In genomic region chr14:23377873-23378563, GRCh38 we compare ENCODE assay signal across 18 cellular contexts. TPM values are rescaled to one million over a fixed set of nuclear protein-coding genes. Genes with fewer than 3 reads are reported as not detected.
A peak's percentile ranks its signal among the peaks of the same experiment; 100 is the strongest.
DNase-seq lines count a peak whose midpoint lies in the region; TF ChIP-seq lines count a peak whose summit lies in the region.
"Had no signal": no experiment of that assay in that cellular context is flagged by ENCODE, and none has a peak within 500 bp of the region (broad histone marks: within the 10 kb centered on the region; RNA-seq: fewer than 3 reads in every experiment).

No MANE protein-coding gene starts in this region.

- no peak overlapping the region for H4K8ac ChIP-seq in mesendoderm (ENCODE audit: low read depth, low read length)

- no peak overlapping the region for H2BK5ac ChIP-seq in mesendoderm (ENCODE audit: low read length)

- no peaks in the 10 kb centered on the region for H3K79me2 ChIP-seq in neural progenitor cell (ENCODE audit: low read depth)
- no peaks in the 10 kb centered on the region for H3K79me2 ChIP-seq in mesendoderm (ENCODE audit: control insufficient read depth, insufficient read depth, low read length)

- TF ChIP-seq CTCF in glutamatergic neuron (IDR thresholded peaks at IDR 0.05; ENCODE audit: partially characterized antibody, unreplicated experiment) (no peak), neural progenitor cell (IDR thresholded peaks at IDR 0.05) (no peak), lower leg skin (IDR thresholded peaks at IDR 0.05) (no peak)

- H4K20me1 ChIP-seq in BLaER1 (no peaks in the 10 kb centered on the region), neural progenitor cell (ENCODE audit: low read depth) (no peaks in the 10 kb centered on the region)
- H4K20me1 ChIP-seq in BLaER1 treated with 17β-estradiol and CSF1 and Interleukin-3, amounts not matched to agents 10 nM and 100 nM = peaks cover 0 to 6% (median 0%) of the 10 kb centered on the region in 11 experiments; a peak in 3 of 22 replicates

- no peak overlapping the region for H3K23ac ChIP-seq in mesendoderm (ENCODE audit: low read length)

- H3K4me3 Mint-ChIP-seq in glutamatergic neuron (ENCODE audit: unreplicated experiment) = no peak overlapping the region
- peak overlapping the region; percentile 8 for H3K4me3 Mint-ChIP-seq in neural progenitor cell
- H3K4me3 Mint-ChIP-seq: CD4-positive, alpha-beta memory T cell had no signal

- H3K27me3 Mint-ChIP-seq in glutamatergic neuron (ENCODE audit: unreplicated experiment) (no peaks in the 10 kb centered on the region), neural progenitor cell (ENCODE audit: insufficient read depth, low read depth) (peaks cover 6% of the 10 kb centered on the region)

- peak overlapping the region; percentile 54; the same call in 1 of the 2 replicates for H3K9ac ChIP-seq in BLaER1
- H3K9ac ChIP-seq in BLaER1 treated with 17β-estradiol and CSF1 and Interleukin-3, amounts not matched to agents 10 nM and 100 nM = no peak overlapping the region
- no peak overlapping the region for H3K9ac ChIP-seq in neural progenitor cell
- no peak overlapping the region for H3K9ac ChIP-seq in mesendoderm (ENCODE audit: low read length)

- H3K36me3 Mint-ChIP-seq in glutamatergic neuron (ENCODE audit: unreplicated experiment) (no peaks in the 10 kb centered on the region), neural progenitor cell (no peaks in the 10 kb centered on the region)
- H3K36me3 Mint-ChIP-seq: CD4-positive, alpha-beta memory T cell had no signal

- WGBS in lower leg skin, 2 donors = 83 to 89% methylated on average over 12 of the region's 12 CpGs
- no CpG with 5 or more reads among the region's 12 CpGs for WGBS in mesendoderm (ENCODE audit: extremely low coverage, insufficient coverage, low lambda C conversion rate)

- no peak for TF ChIP-seq POLR2A in lower leg skin (IDR thresholded peaks at IDR 0.05)

- H4K5ac ChIP-seq in mesendoderm (ENCODE audit: low read length) = no peak overlapping the region

- H3K36me3 ChIP-seq in BLaER1 (no peaks in the 10 kb centered on the region), neural progenitor cell (no peaks in the 10 kb centered on the region), mesendoderm (ENCODE audit: control insufficient read depth, insufficient read depth, low read length) (no peaks in the 10 kb centered on the region)
- H3K36me3 ChIP-seq in BLaER1 treated with 17β-estradiol and CSF1 and Interleukin-3, amounts not matched to agents 10 nM and 100 nM = no peaks in the 10 kb centered on the region

- no peaks in the 10 kb centered on the region for H3K79me1 ChIP-seq in mesendoderm (ENCODE audit: low read length)

- H3K9me3 Mint-ChIP-seq in glutamatergic neuron (ENCODE audit: unreplicated experiment) (peaks cover 3% of the 10 kb centered on the region), neural progenitor cell (no peaks in the 10 kb centered on the region)
- H3K9me3 Mint-ChIP-seq: CD4-positive, alpha-beta memory T cell had no signal

- H3K27ac ChIP-seq in BLaER1 = peak overlapping the region; percentile 73; the same call in 1 of the 2 replicates
- no peak overlapping the region for H3K27ac ChIP-seq in BLaER1 treated with 17β-estradiol and CSF1 and Interleukin-3, amounts not matched to agents 10 nM and 100 nM
- H3K27ac ChIP-seq in neural progenitor cell = no peak overlapping the region
- no peak overlapping the region for H3K27ac ChIP-seq in mesendoderm (ENCODE audit: low read depth, low read length)
- H3K27ac ChIP-seq: PC-9 had no signal

- H3K27me3 ChIP-seq in BLaER1 (peaks cover 6% of the 10 kb centered on the region; the same call in 1 of the 2 replicates), neural progenitor cell (no peaks in the 10 kb centered on the region), mesendoderm (ENCODE audit: insufficient read depth, low read length, poor library complexity) (no peaks in the 10 kb centered on the region)
- peaks cover 0 to 7% (median 0%) of the 10 kb centered on the region in 11 experiments; a peak in 5 of 22 replicates for H3K27me3 ChIP-seq in BLaER1 treated with 17β-estradiol and CSF1 and Interleukin-3, amounts not matched to agents 10 nM and 100 nM

- intact Hi-C loops in lower leg skin (cut with DNase I; ENCODE audit: low total_unique reads) = no loop called here

- H2BK15ac ChIP-seq in mesendoderm (replicated peaks; ENCODE audit: low read depth) = no peak overlapping the region

- peaks cover 69% of the 10 kb centered on the region for H3K4me1 ChIP-seq in BLaER1
- peaks cover 15 to 67% (median 47%) of the 10 kb centered on the region in 10 experiments; a peak in 19 of 20 replicates for H3K4me1 ChIP-seq in BLaER1 treated with 17β-estradiol and CSF1 and Interleukin-3, amounts not matched to agents 10 nM and 100 nM
- H3K4me1 ChIP-seq in neural progenitor cell = peaks cover 13% of the 10 kb centered on the region
- H3K4me1 ChIP-seq in mesendoderm (ENCODE audit: control insufficient read depth, low read depth, low read length) = peaks cover 3% of the 10 kb centered on the region
- H3K4me1 ChIP-seq: Caco-2 had no signal

- H3K56ac ChIP-seq in mesendoderm (ENCODE audit: low read length) = no peak overlapping the region

- no peak overlapping the region for H2AK5ac ChIP-seq in mesendoderm (ENCODE audit: low read length)

- peaks cover 12% of the 10 kb centered on the region for H3F3A ChIP-seq in neural progenitor cell (ENCODE audit: low read depth)

- H3K4me3 ChIP-seq in BLaER1 (no peak overlapping the region), neural progenitor cell (no peak overlapping the region), lower leg skin (ENCODE audit: low read depth, poor library complexity, severe bottlenecking) (no peak overlapping the region), mesendoderm (ENCODE audit: low read length) (no peak overlapping the region)
- no peak overlapping the region for H3K4me3 ChIP-seq in BLaER1 treated with 17β-estradiol and CSF1 and Interleukin-3, amounts not matched to agents 10 nM and 100 nM
- H3K4me3 ChIP-seq: PC-9 had no signal

- H3K9me3 ChIP-seq in BLaER1 (no peaks in the 10 kb centered on the region), neural progenitor cell (ENCODE audit: low read depth) (no peaks in the 10 kb centered on the region)
- no peaks in the 10 kb centered on the region for H3K9me3 ChIP-seq in BLaER1 treated with 17β-estradiol and CSF1 and Interleukin-3, amounts not matched to agents 10 nM and 100 nM (replicated peaks in 1 of 11)
- H3K9me3 ChIP-seq: Caco-2 had no signal

- H3K4me2 ChIP-seq in BLaER1 = peak overlapping the region; percentile 92
- H3K4me2 ChIP-seq in BLaER1 treated with 17β-estradiol and CSF1 and Interleukin-3, amounts not matched to agents 10 nM and 100 nM = peak overlapping the region in 10 of 11 experiments; percentile 62 to 96 (median 80); a peak in 17 of 22 replicates
- no peak overlapping the region for H3K4me2 ChIP-seq in neural progenitor cell
- no peak overlapping the region for H3K4me2 ChIP-seq in mesendoderm (ENCODE audit: low read length)
- H3K4me2 ChIP-seq: PC-9 had no signal

- no peak overlapping the region for H2BK120ac ChIP-seq in mesendoderm (ENCODE audit: low read depth, low read length)

- H3K4ac ChIP-seq in mesendoderm (ENCODE audit: low read depth, low read length) = no peak overlapping the region

- no peak overlapping the region for H2AFZ ChIP-seq in neural progenitor cell (replicated peaks)
- H2AFZ ChIP-seq: PC-9 had no signal

- DNase-seq in glutamatergic neuron (no peak), neural progenitor cell (ENCODE audit: low spot score) (no peak), lower leg skin (ENCODE audit: low spot score in 2 of 2) (no peak), mesendoderm (no peak), NCI-H524 treated with DMSO at 0.1 percent for 48 hours (lab: John Stamatoyannopoulos, UW) (no peak)
- DNase-seq: Caco-2; CD4-positive, alpha-beta memory T cell; DMS 273 treated with DMSO at 0.1 percent for 48 hours; DMS79 treated with DMSO at 0.1 percent for 48 hours; Kasumi-1; NCI-H1694 treated with DMSO at 0.1 percent for 48 hours; NCI-H446 treated with DMSO at 0.1 percent for 48 hours; PC-9; RPMI8226 had no signal

- peak overlapping the region; percentile 2 for H3K27ac Mint-ChIP-seq in glutamatergic neuron (ENCODE audit: unreplicated experiment)
- H3K27ac Mint-ChIP-seq in neural progenitor cell = peak overlapping the region; percentile 25

- no peak overlapping the region for H3K18ac ChIP-seq in mesendoderm (ENCODE audit: low read length)

- peaks cover 31% of the 10 kb centered on the region for H3K4me1 Mint-ChIP-seq in glutamatergic neuron (ENCODE audit: low read depth, unreplicated experiment)
- peaks cover 30% of the 10 kb centered on the region for H3K4me1 Mint-ChIP-seq in neural progenitor cell
- H3K4me1 Mint-ChIP-seq: CD4-positive, alpha-beta memory T cell had no signal

RNA-seq across cellular contexts. Expression of gene CMTM5, which starts 1.2 kb away (rescaled TPM):
- total RNA-seq in glutamatergic neuron (ENCODE audit: unreplicated experiment) (not detected), neural progenitor cell (ENCODE audit: low replicate concordance) (4.3 and 6.9 TPM in 2 replicates), lower leg skin (under 1 TPM in 2 of 4 donors, not detected in 2; 0.38 to 0.58 TPM)
- polyA plus RNA-seq in mesendoderm (2013, experiment 1 of 2) = 0.06 TPM
- polyA plus RNA-seq in mesendoderm (2013, experiment 2 of 2) = 0.06 TPM
- total RNA-seq: Caco-2; CD4-positive, alpha-beta memory T cell; MCF 10A; PC-9 had no signal
- polyA plus RNA-seq: BJ; CD4-positive, alpha-beta memory T cell had no signal

RNA-seq across cellular contexts. Expression of gene IL25, which starts 5.4 kb away (rescaled TPM):
- total RNA-seq in glutamatergic neuron (ENCODE audit: unreplicated experiment) = not detected
- total RNA-seq in neural progenitor cell (ENCODE audit: low replicate concordance) = not detected in 2 replicates
- not detected for total RNA-seq in lower leg skin
- polyA plus RNA-seq in mesendoderm (2013, experiment 1 of 2) = not detected
- not detected for polyA plus RNA-seq in mesendoderm (2013, experiment 2 of 2)
- total RNA-seq: Caco-2; CD4-positive, alpha-beta memory T cell; MCF 10A; PC-9 had no signal
- polyA plus RNA-seq: BJ; CD4-positive, alpha-beta memory T cell had no signal

RNA-seq across cellular contexts. Expression of gene EFS, which starts 13.0 kb away (rescaled TPM):
- total RNA-seq in glutamatergic neuron (ENCODE audit: unreplicated experiment) (90.4 TPM), neural progenitor cell (ENCODE audit: low replicate concordance) (21.7 and 74.3 TPM in 2 replicates), lower leg skin (10 to 100 TPM; 38.7 to 73.2 (median 53.5) TPM)
- 11.1 TPM for polyA plus RNA-seq in mesendoderm (2013, experiment 1 of 2)
- 10.3 TPM for polyA plus RNA-seq in mesendoderm (2013, experiment 2 of 2)
- total RNA-seq: CD4-positive, alpha-beta memory T cell; MCF 10A; PC-9 had no signal
- polyA plus RNA-seq: CD4-positive, alpha-beta memory T cell had no signal

RNA-seq across cellular contexts. Expression of gene SLC22A17, which starts 25.3 kb away (rescaled TPM):
- total RNA-seq in glutamatergic neuron (ENCODE audit: unreplicated experiment) = 70.6 TPM
- total RNA-seq in neural progenitor cell (ENCODE audit: low replicate concordance) = 22.2 and 80.8 TPM in 2 replicates
- total RNA-seq in lower leg skin = 10 to 100 TPM; 16.1 to 33.0 (median 17.9) TPM
- polyA plus RNA-seq in mesendoderm (2013, experiment 1 of 2) = 15.4 TPM
- polyA plus RNA-seq in mesendoderm (2013, experiment 2 of 2) = 16.7 TPM
- total RNA-seq: MCF 10A, PC-9 had no signal

RNA-seq across cellular contexts. Expression of gene MYH6, which starts 30.1 kb away (rescaled TPM):
- total RNA-seq in glutamatergic neuron (ENCODE audit: unreplicated experiment) = not detected
- total RNA-seq in neural progenitor cell (ENCODE audit: low replicate concordance) = 0.03 TPM in 1 of 2 replicates, not detected in the other
- under 1 TPM in 1 of 4 donors, not detected in 3; 0.20 TPM for total RNA-seq in lower leg skin
- polyA plus RNA-seq in mesendoderm (2013, experiment 1 of 2) = 0.03 TPM
- polyA plus RNA-seq in mesendoderm (2013, experiment 2 of 2) = not detected
- total RNA-seq: Caco-2; CD4-positive, alpha-beta memory T cell; MCF 10A; PC-9 had no signal
- polyA plus RNA-seq: BJ; CD4-positive, alpha-beta memory T cell had no signal

Comparison
In these comparisons a context has a peak if more than half of its experiments do, and no peak if none do; other contexts are left out.
1. H3K4me2 ChIP-seq: peak in BLaER1 (single experiment) and BLaER1 treated with 17β-estradiol and CSF1 and Interleukin-3, amounts not matched to agents 10 nM and 100 nM (10 of 11); none in neural progenitor cell (single experiment) and mesendoderm (single experiment).